Comparison of ENCODE assay signal across 22 cellular contexts in genomic region chr22:41003041-41003440, GRCh38. TPM values are rescaled to one million over a fixed set of nuclear protein-coding genes. Genes with fewer than 3 reads are reported as not detected.
A peak's percentile ranks its signal among the peaks of the same experiment; 100 is the strongest.
DNase-seq lines count a peak whose midpoint lies in the region; ATAC-seq, FAIRE-seq and TF ChIP-seq lines count a peak whose summit lies in the region.
"Had no signal": no experiment of that assay in that cellular context is flagged by ENCODE, and none has a peak within 500 bp of the region (broad histone marks: within the 10 kb centered on the region; RNA-seq: fewer than 3 reads in every experiment).

No MANE protein-coding gene starts in this region.

- H3K27me3 ChIP-seq in OCI-LY3 (ENCODE audit: low read depth, low read length) = no peaks in the 10 kb centered on the region
- H3K27me3 ChIP-seq: colonic mucosa, MG63, vagina had no signal

- H3K27ac ChIP-seq in OCI-LY3 (ENCODE audit: low read length) = no peak overlapping the region
- H3K27ac ChIP-seq: colonic mucosa, vagina had no signal

- H3K4me1 ChIP-seq in OCI-LY3 (ENCODE audit: low read length) = no peaks in the 10 kb centered on the region
- H3K4me1 ChIP-seq: colonic mucosa, vagina had no signal

- no peak for FAIRE-seq in H54 (lab: Jason Lieb, UNC)
- FAIRE-seq: GM12891 had no signal

- ATAC-seq in GM19452 (IDR thresholded peaks at IDR 0.05; ENCODE audit: unreplicated experiment) = no peak
- ATAC-seq: natural killer cell treated with Interleukin-12 subunit alpha and Interleukin-12 subunit beta and Interleukin-15 and Interleukin-18, amount 100 ng/mL, for 72 hours had no signal

- no peak overlapping the region for H3K4me2 ChIP-seq in OCI-LY3 (ENCODE audit: low read length)

- H4K20me1 ChIP-seq in OCI-LY3 (ENCODE audit: insufficient read depth, low read length) = no peaks in the 10 kb centered on the region

- no peaks in the 10 kb centered on the region for H3K9me3 ChIP-seq in OCI-LY3 (ENCODE audit: insufficient read depth, low read length)
- H3K9me3 ChIP-seq: colonic mucosa, MG63, vagina had no signal

- H2AFZ ChIP-seq in OCI-LY3 (ENCODE audit: low read depth, low read length) = 0 out of 2 replicates have a peak overlapping the region, but pooled peaks have one; percentile 43

- H3K36me3 ChIP-seq in OCI-LY3 (replicated peaks; ENCODE audit: low read depth, low read length) = no peaks in the 10 kb centered on the region
- H3K36me3 ChIP-seq: colonic mucosa, MG63, vagina had no signal

- no peaks in the 10 kb centered on the region for H3K79me2 ChIP-seq in OCI-LY3 (ENCODE audit: low read length)

- H3K4me3 ChIP-seq in OCI-LY3 (ENCODE audit: low read length) = no peak overlapping the region
- H3K4me3 ChIP-seq: colonic mucosa, MG63, vagina had no signal

- peak; percentile 92 for DNase-seq in ELF-1 (ENCODE audit: low read depth, low spot score)
- peak; percentile 90 for DNase-seq in islet precursor cell
- peak; percentile 20 for DNase-seq in renal cortical epithelial cell (ENCODE audit: low read depth)
- DNase-seq in H54 (ENCODE audit: insufficient read length, low spot score) = no peak
- DNase-seq in 8988T = no peak
- DNase-seq: activated B cell treated with CpG ODN at 0.5 μM for 24 hours; activated CD4-positive, alpha-beta T cell treated with anti-CD3 and anti-CD28 coated beads, Interleukin-2, amount 50 U/mL, for 4 hours; activated CD8-positive, alpha-beta memory T cell treated with anti-CD3 and anti-CD28 coated beads, Interleukin-2, amount 50 U/mL, for 48 hours; activated effector memory CD4-positive, alpha-beta T cell treated with anti-CD3 and anti-CD28 coated beads, Interleukin-2, amount 50 U/mL, for 16 hours; CD4-positive, CD25-positive, alpha-beta regulatory T cell; colonic mucosa; DMS79 treated with DMSO at 0.1 percent for 48 hours; kidney glomerular epithelial cell; MG63; midbrain; NCI-H1436; NCI-H510A treated with DMSO at 0.1 percent for 48 hours had no signal

- no peak overlapping the region for H3K9ac ChIP-seq in OCI-LY3 (ENCODE audit: low read length)

- TF ChIP-seq CTCF in OCI-LY3 (IDR thresholded peaks at IDR 0.05; ENCODE audit: low read depth, low read length) = no peak

- TF ChIP-seq POLR2A in H54 (IDR thresholded peaks at IDR 0.05; ENCODE audit: low read depth, low read length) = no peak

RNA-seq across cellular contexts. Expression of gene RBX1, which starts 51.9 kb away (rescaled TPM):
- total RNA-seq in renal cortical epithelial cell = 36.6 and 123 TPM in 2 replicates

Comparison
In these comparisons a context has a peak if more than half of its experiments do, and no peak if none do; other contexts are left out.
1. DNase-seq: peak in ELF-1 (single experiment), islet precursor cell (single experiment) and renal cortical epithelial cell (single experiment); none in H54 (single experiment) and 8988T (single experiment).